12 cellular contexts compared by ENCODE assay signal in the genomic region with DNA sequence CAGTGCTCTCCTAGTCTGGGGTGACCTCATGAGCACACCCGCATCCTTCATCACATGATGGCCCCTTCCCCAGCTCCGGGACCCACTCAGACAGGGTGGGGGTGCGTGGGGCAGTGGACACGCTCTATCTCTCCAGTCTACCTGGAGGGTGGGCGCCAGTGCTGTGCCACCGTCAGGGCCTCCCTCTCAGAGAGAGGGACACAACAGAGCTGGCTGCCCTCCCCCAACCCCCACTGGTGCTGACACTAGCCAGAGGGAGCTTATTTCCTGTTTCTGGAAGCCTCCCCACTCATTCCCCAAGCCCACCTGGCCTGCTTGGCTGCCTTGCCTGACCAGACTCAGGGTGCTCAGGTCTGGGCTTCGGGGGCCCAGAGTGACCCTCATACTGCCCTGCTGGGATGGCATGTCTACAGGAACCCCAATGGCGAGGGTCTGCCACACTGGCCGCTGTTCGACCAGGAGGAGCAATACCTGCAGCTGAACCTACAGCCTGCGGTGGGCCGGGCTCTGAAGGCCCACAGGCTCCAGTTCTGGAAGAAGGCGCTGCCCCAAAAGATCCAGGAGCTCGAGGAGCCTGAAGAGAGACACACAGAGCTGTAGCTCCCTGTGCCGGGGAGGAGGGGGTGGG. TPM values are rescaled to one million over a fixed set of nuclear protein-coding genes. Genes with fewer than 3 reads are reported as not detected.
DNase-seq lines count a peak whose midpoint lies in the region; ATAC-seq lines count a peak whose summit lies in the region.
"Had no signal": no experiment of that assay in that cellular context is flagged by ENCODE, and none has a peak within 500 bp of the region (broad histone marks: within the 10 kb centered on the region; RNA-seq: fewer than 3 reads in every experiment).

No MANE protein-coding gene starts in this region.

- DNase-seq in T-helper 17 cell (no peak), RPMI8226 (no peak), HK-2 (ENCODE audit: unreplicated experiment) (no peak)
- no peak for DNase-seq in effector memory CD8-positive, alpha-beta T cell
- no peak for DNase-seq in stimulated activated effector memory CD8-positive, alpha-beta T cell treated with anti-CD3 and anti-CD28 coated beads, Interleukin-12 subunit alpha, Interleukin-12 subunit beta, amount 100 ng/mL, for 72 hours (ENCODE audit: low spot score in 2 of 2)
- DNase-seq: AML-193; Caco-2; CD4-positive, alpha-beta T cell; GM23248; HFFc6 had no signal

- peak overlapping the region; percentile 37 for H3K27ac Mint-ChIP-seq in T-helper 17 cell
- peak overlapping the region; percentile 32 to 91 for H3K27ac Mint-ChIP-seq in effector memory CD8-positive, alpha-beta T cell
- H3K27ac Mint-ChIP-seq in stimulated activated effector memory CD8-positive, alpha-beta T cell treated with anti-CD3 and anti-CD28 coated beads, Interleukin-12 subunit alpha, Interleukin-12 subunit beta, amount 100 ng/mL, for 72 hours: peak overlapping the region; percentile 79
- H3K27ac Mint-ChIP-seq: CD4-positive, alpha-beta T cell; HFFc6 had no signal

- H3K27me3 Mint-ChIP-seq in T-helper 17 cell: peaks cover 6% of the 10 kb centered on the region
- peaks cover 3% of the 10 kb centered on the region in 2 donors for H3K27me3 Mint-ChIP-seq in effector memory CD8-positive, alpha-beta T cell

- H3K4me1 Mint-ChIP-seq in T-helper 17 cell: peaks cover 15% of the 10 kb centered on the region
- H3K4me1 Mint-ChIP-seq in effector memory CD8-positive, alpha-beta T cell (ENCODE audit: low read depth in 2 of 2): peaks cover 16 to 17% of the 10 kb centered on the region in 2 donors
- peaks cover 19% of the 10 kb centered on the region for H3K4me1 Mint-ChIP-seq in stimulated activated effector memory CD8-positive, alpha-beta T cell treated with anti-CD3 and anti-CD28 coated beads, Interleukin-12 subunit alpha, Interleukin-12 subunit beta, amount 100 ng/mL, for 72 hours

- H3K36me3 Mint-ChIP-seq in T-helper 17 cell (ENCODE audit: low read depth): peaks cover 6% of the 10 kb centered on the region
- H3K36me3 Mint-ChIP-seq in effector memory CD8-positive, alpha-beta T cell (ENCODE audit: insufficient read depth): peaks cover 17% of the 10 kb centered on the region
- H3K36me3 Mint-ChIP-seq in stimulated activated effector memory CD8-positive, alpha-beta T cell treated with anti-CD3 and anti-CD28 coated beads, Interleukin-12 subunit alpha, Interleukin-12 subunit beta, amount 100 ng/mL, for 72 hours: peaks cover 48% of the 10 kb centered on the region

- H3K9me3 Mint-ChIP-seq in effector memory CD8-positive, alpha-beta T cell: no peaks in the 10 kb centered on the region
- no peaks in the 10 kb centered on the region for H3K9me3 Mint-ChIP-seq in stimulated activated effector memory CD8-positive, alpha-beta T cell treated with anti-CD3 and anti-CD28 coated beads, Interleukin-12 subunit alpha, Interleukin-12 subunit beta, amount 100 ng/mL, for 72 hours
- H3K9me3 Mint-ChIP-seq: CD4-positive, alpha-beta T cell; HFFc6 had no signal

- H3K4me3 Mint-ChIP-seq in T-helper 17 cell: no peak overlapping the region
- H3K4me3 Mint-ChIP-seq in effector memory CD8-positive, alpha-beta T cell: no peak overlapping the region
- no peak overlapping the region for H3K4me3 Mint-ChIP-seq in stimulated activated effector memory CD8-positive, alpha-beta T cell treated with anti-CD3 and anti-CD28 coated beads, Interleukin-12 subunit alpha, Interleukin-12 subunit beta, amount 100 ng/mL, for 72 hours
- H3K4me3 Mint-ChIP-seq: HFFc6 had no signal

- H3K9me3 ChIP-seq in T-helper 17 cell (ENCODE audit: control insufficient read depth, low read length, poor library complexity, severe bottlenecking): no peaks in the 10 kb centered on the region
- H3K9me3 ChIP-seq: Caco-2 had no signal

- no peak for ATAC-seq in T-helper 17 cell
- no peak for ATAC-seq in effector memory CD8-positive, alpha-beta T cell (replicated peaks)
- ATAC-seq in stimulated activated effector memory CD8-positive, alpha-beta T cell treated with anti-CD3 and anti-CD28 coated beads, Interleukin-12 subunit alpha, Interleukin-12 subunit beta, amount 100 ng/mL, for 72 hours: no peak
- ATAC-seq: HCT116, HepG2 had no signal

RNA-seq across cellular contexts. Expression of gene CES2, which starts 8.2 kb away (rescaled TPM):
- 10 to 100 TPM; 33.1 to 36.8 TPM for total RNA-seq in T-helper 17 cell

RNA-seq across cellular contexts. Expression of gene CIAO2B, which starts 9.3 kb away (rescaled TPM):
- total RNA-seq in T-helper 17 cell: 10 to 100 TPM; 50.3 to 51.0 TPM

RNA-seq across cellular contexts. Expression of gene CES3, which starts 17.5 kb away (rescaled TPM):
- 1 to 10 TPM in 1 of 2 donors, under 1 TPM in 1; 0.63 to 1.3 TPM for total RNA-seq in T-helper 17 cell
- total RNA-seq: GM23248 had no signal

RNA-seq across cellular contexts. Expression of gene RRAD, which starts 18.2 kb away (rescaled TPM):
- total RNA-seq in T-helper 17 cell: under 1 TPM; 0.52 to 0.67 TPM

RNA-seq across cellular contexts. Expression of gene CDH16, which starts 24.9 kb away (rescaled TPM):
- not detected for total RNA-seq in T-helper 17 cell
- total RNA-seq: CD4-positive, alpha-beta T cell; GM23248 had no signal
